8 cellular contexts compared by ENCODE assay signal in the genomic region with DNA sequence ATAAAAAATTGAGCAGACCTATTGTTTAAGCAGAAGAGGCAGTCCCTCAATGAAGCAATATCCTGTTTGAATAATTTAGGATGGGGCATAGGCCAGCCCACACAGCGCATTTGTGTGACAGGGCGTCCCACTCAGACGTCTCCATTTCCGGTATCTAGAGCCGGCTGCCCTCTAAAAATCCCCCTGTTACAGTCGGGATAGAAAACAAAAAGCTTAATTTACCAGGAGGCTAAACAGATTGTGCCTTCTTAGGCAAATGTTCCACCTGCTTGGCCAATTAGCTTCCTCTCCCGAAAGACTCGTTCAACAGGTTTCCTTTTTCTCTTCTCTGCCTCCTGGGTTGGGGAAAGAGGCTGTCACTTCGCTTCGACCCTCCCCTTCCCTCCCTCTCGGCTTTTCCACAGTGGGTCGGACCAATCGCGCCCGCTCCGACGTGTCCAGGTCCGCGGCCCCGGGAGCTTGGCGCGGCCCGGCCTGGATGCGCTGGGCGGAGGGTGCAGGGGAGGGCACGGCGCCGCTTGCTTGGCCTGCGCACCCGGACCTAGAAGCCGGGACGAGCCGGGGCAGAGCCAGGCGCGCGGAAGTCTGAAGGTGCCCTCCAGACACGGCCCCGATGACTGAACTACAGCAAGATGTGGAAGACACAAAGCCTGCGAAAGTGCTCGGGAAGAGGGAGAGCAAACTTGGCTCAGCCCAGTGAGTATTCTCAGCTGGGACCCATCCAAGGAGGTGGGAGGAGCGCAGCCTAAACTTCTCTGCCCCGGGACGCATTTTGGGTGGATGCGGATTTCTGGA. TPM values are rescaled to one million over a fixed set of nuclear protein-coding genes. Genes with fewer than 3 reads are reported as not detected.
DNase-seq lines count a peak whose midpoint lies in the region; TF ChIP-seq lines count a peak whose summit lies in the region.

A gene with protein sequence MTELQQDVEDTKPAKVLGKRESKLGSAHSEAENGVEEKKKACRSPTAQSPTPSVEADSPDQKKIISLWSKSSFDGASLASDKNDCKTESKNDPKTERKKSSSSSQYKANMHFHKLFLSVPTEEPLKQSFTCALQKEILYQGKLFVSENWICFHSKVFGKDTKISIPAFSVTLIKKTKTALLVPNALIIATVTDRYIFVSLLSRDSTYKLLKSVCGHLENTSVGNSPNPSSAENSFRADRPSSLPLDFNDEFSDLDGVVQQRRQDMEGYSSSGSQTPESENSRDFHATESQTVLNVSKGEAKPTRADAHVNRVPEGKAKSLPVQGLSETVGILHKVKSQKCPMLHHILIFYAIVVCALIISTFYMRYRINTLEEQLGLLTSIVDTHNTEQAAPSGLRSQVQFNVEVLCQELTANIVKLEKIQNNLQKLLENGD (plus strand): TSS at position 416 of the 795 bp plus-strand sequence. CDS start 198 bp downstream, at position 614.

- in situ Hi-C loops in astrocyte of the spinal cord (cut with HindIII; ENCODE audit: low sequenced_read_pairs), result no loop called here

- no peaks in the 10 kb centered on the region; the same call in 1 of the 2 replicates for H3K36me3 ChIP-seq in MG63

- H3K9me3 ChIP-seq in MG63, result no peaks in the 10 kb centered on the region

- H3K4me3 ChIP-seq in MG63 (peak within 1 kb of the TSS; percentile 54), astrocyte of the spinal cord (ENCODE audit: low read depth, low read length) (peak within 1 kb of the TSS; percentile 73)

- no peak for TF ChIP-seq CTCF in astrocyte of the spinal cord (IDR thresholded peaks at IDR 0.05; ENCODE audit: low read depth, low read length)

- H3K27me3 ChIP-seq in MG63, result no peaks in the 10 kb centered on the region

- DNase-seq in ELF-1 (ENCODE audit: low read depth, low spot score) (peak; percentile 93), H4 (ENCODE audit: low spot score) (peak; percentile 11), MG63 (peak; percentile 92), T1000 (lab: John Stamatoyannopoulos, UW) (peak; percentile 57), astrocyte of the spinal cord (ENCODE audit: low read depth, low spot score) (peak; percentile 90), hypothalamus (lab: John Stamatoyannopoulos, UW) (peak; percentile 2 to 92 (median 73)), retina (peak; percentile 87)
- DNase-seq in NK-92 treated with Interleukin-12 subunit alpha and Interleukin-12 subunit beta, amount 100 ng/mL, for 24 hours (lab: John Stamatoyannopoulos, UW), result no peak

RNA-seq across cellular contexts. Expression of the gene that starts here (rescaled TPM):
- total RNA-seq in H4 (2014; rRNA removed; shearing (Covaris generic)), result 0.52 TPM in 1 of 2 replicates, not detected in the other
- 6.2 and 30.3 TPM in 2 replicates for total RNA-seq in MG63 (2014; rRNA removed; shearing (Covaris generic); ENCODE audit: low replicate concordance)

Comparison
In these comparisons a context has a peak if more than half of its experiments do, and no peak if none do; other contexts are left out.
1. Peak in DNase-seq in H4; RNA of the gene not detected or under 1 TPM.